ENCODE assay signal across 12 cellular contexts in the genomic region with DNA sequence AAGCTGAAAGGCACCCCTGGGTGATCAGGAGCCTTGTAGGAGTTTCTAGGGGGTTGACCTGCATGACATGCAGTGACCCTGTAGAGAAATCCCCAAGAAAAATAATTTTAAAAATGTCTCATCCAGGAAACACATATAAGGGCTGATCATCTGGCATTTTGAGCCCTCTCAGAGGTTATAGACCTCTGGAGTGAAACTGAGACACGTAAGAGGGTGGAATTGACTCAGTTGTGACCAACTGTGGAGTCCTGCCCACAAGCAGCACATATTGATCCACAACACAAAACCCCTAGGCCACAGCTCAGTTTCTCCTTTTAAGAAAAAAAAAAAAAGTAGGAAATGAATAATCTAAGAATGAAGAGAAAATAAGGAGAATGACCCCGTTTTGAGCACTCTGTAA. TPM values are rescaled to one million over a fixed set of nuclear protein-coding genes. Genes with fewer than 3 reads are reported as not detected.
DNase-seq lines count a peak whose midpoint lies in the region; ATAC-seq and TF ChIP-seq lines count a peak whose summit lies in the region.
"Had no signal": no experiment of that assay in that cellular context is flagged by ENCODE, and none has a peak within 500 bp of the region (broad histone marks: within the 10 kb centered on the region; RNA-seq: fewer than 3 reads in every experiment).

No MANE protein-coding gene starts in this region.

- no peaks in the 10 kb centered on the region for H3K36me3 Mint-ChIP-seq in CD8-positive, alpha-beta memory T cell

- no peak overlapping the region for H3K9ac ChIP-seq in OCI-LY1 (ENCODE audit: low read length)

- no peak overlapping the region for H3K4me3 Mint-ChIP-seq in CD8-positive, alpha-beta memory T cell

- H3F3A ChIP-seq in OCI-LY1 (ENCODE audit: insufficient read depth, low read length) = no peaks in the 10 kb centered on the region

- CTCF ChIA-PET in CD8-positive, alpha-beta memory T cell (lab: Charles Lee) = no interaction called here

- H3K9me3 ChIP-seq in OCI-LY1 (ENCODE audit: low read length) = no peaks in the 10 kb centered on the region
- no peaks in the 10 kb centered on the region for H3K9me3 ChIP-seq in CD8-positive, alpha-beta memory T cell (ENCODE audit: low read length)
- H3K9me3 ChIP-seq: ascending aorta had no signal

- H3K4me3 ChIP-seq in OCI-LY1 (ENCODE audit: low read depth, low read length, poor library complexity, severe bottlenecking) = no peak overlapping the region
- no peak overlapping the region for H3K4me3 ChIP-seq in CD8-positive, alpha-beta memory T cell (ENCODE audit: low read length)
- H3K4me3 ChIP-seq: ascending aorta, skin epidermis had no signal

- H3K27ac ChIP-seq in OCI-LY1 (ENCODE audit: low read depth, low read length, poor library complexity, severe bottlenecking) = peak overlapping the region; percentile 34
- H3K27ac ChIP-seq in CD8-positive, alpha-beta memory T cell (ENCODE audit: low read depth, low read length) = no peak overlapping the region
- H3K27ac ChIP-seq: ascending aorta, skin epidermis had no signal

- H3K27me3 ChIP-seq in OCI-LY1 (ENCODE audit: insufficient read depth, low read length) = no peaks in the 10 kb centered on the region
- H3K27me3 ChIP-seq in CD8-positive, alpha-beta memory T cell (ENCODE audit: insufficient read depth, low read length, poor library complexity, severe bottlenecking) = no peaks in the 10 kb centered on the region
- H3K27me3 ChIP-seq: ascending aorta had no signal

- no peaks in the 10 kb centered on the region for H3K4me1 Mint-ChIP-seq in CD8-positive, alpha-beta memory T cell

- peaks cover 0 to 3% (median 0%) of the 10 kb centered on the region in 5 donors for H3K9me3 Mint-ChIP-seq in CD8-positive, alpha-beta memory T cell

- POLR2A ChIA-PET in CD8-positive, alpha-beta memory T cell (lab: Charles Lee) = no interaction called here

- H3K27ac Mint-ChIP-seq in CD8-positive, alpha-beta memory T cell = peak overlapping the region in 1 of 8 donors; percentile 85

- TF ChIP-seq CTCF in OCI-LY1 (IDR thresholded peaks at IDR 0.05; ENCODE audit: low read length) = no peak

- no peak for DNase-seq in CD8-positive, alpha-beta memory T cell
- DNase-seq in NCI-H82 treated with DMSO at 0.1 percent for 48 hours (lab: John Stamatoyannopoulos, UW; ENCODE audit: unreplicated experiment) (no peak), GM03348 (ENCODE audit: low spot score) (no peak), NCI-H2196 treated with DMSO at 0.1 percent for 48 hours (lab: John Stamatoyannopoulos, UW; ENCODE audit: unreplicated experiment) (no peak)
- DNase-seq: COR-L47, NCI-H2081 treated with DMSO at 0.1 percent for 48 hours had no signal

- peaks cover 0 to 6% of the 10 kb centered on the region in 2 donors for H3K27me3 Mint-ChIP-seq in CD8-positive, alpha-beta memory T cell

- H3K4me1 ChIP-seq in OCI-LY1 (ENCODE audit: insufficient read depth, low read length, severe bottlenecking) = peaks cover 18% of the 10 kb centered on the region
- no peaks in the 10 kb centered on the region for H3K4me1 ChIP-seq in CD8-positive, alpha-beta memory T cell (ENCODE audit: insufficient read depth, low read length)
- H3K4me1 ChIP-seq: ascending aorta had no signal

- H2AFZ ChIP-seq in OCI-LY1 (ENCODE audit: low read length) = no peak overlapping the region

- no peaks in the 10 kb centered on the region for H3K9me2 ChIP-seq in OCI-LY1 (ENCODE audit: low read depth, low read length)

- no peaks in the 10 kb centered on the region for H3K79me2 ChIP-seq in OCI-LY1 (ENCODE audit: insufficient read depth, low read length)

- peak; percentile 98 for ATAC-seq in GM18519 (IDR thresholded peaks at IDR 0.05; ENCODE audit: low FRiP score, unreplicated experiment)
- peak; percentile 97 for ATAC-seq in GM21360 (IDR thresholded peaks at IDR 0.05; ENCODE audit: unreplicated experiment)
- ATAC-seq in HG02981 (IDR thresholded peaks at IDR 0.05; ENCODE audit: unreplicated experiment) = peak; percentile 96

- H3K4me2 ChIP-seq in OCI-LY1 (ENCODE audit: low read length) = no peak overlapping the region; the same call in 1 of the 2 replicates

- no peaks in the 10 kb centered on the region for H4K20me1 ChIP-seq in OCI-LY1 (ENCODE audit: insufficient read depth, low read length)

- no peaks in the 10 kb centered on the region for H3K36me3 ChIP-seq in OCI-LY1 (ENCODE audit: insufficient read depth, low read length)
- no peaks in the 10 kb centered on the region for H3K36me3 ChIP-seq in CD8-positive, alpha-beta memory T cell (ENCODE audit: insufficient read depth, low read length)
- H3K36me3 ChIP-seq: ascending aorta had no signal

RNA-seq across cellular contexts. Expression of gene MTMR8, which starts 32.5 kb away (rescaled TPM):
- total RNA-seq in CD8-positive, alpha-beta memory T cell = 1 to 10 TPM; 4.7 to 4.9 TPM
- 4.7 TPM for polyA plus RNA-seq in CD8-positive, alpha-beta memory T cell
